ENCODE assay signal across 1 cellular context in the genomic region with DNA sequence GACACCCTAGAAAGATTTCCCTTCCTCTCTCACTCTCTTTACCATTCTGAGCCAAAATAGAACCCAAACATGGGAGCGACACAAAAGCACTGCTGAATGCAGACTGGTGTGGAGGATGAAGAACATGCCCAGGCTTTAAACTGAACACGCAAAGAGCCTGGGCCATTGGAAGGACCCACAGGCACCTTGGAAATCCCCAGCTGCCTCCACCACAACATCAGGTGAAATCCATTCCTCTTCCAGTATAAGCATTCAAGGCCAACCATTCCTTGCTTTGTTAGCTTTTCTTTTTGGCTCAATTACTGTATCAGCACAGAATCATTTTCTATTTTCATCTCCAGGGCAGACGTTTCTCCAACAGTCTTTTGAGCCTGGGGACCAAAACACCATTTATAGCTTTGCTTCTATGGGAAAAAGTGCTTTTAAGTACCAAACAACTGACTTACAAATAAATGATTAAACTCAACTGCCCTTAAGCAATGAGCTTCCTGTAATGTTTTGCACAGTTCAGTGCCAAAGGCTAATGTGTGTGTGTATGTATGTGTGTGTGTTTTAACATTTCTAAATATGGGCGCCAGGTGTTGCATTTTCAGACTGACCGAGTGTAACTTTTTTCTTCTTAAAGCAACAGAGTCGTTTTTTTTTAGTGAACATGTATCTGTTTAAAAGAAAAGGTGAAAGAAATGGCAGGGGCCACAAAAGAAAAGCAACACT.
TF ChIP-seq lines count a peak whose summit lies in the region.

No MANE protein-coding gene starts in this region.

TF ChIP-seq in GM12878, 131 proteins besides CTCF, POLR2A, EP300 and RAD21 (continued from another document):
- TF ChIP-seq, protein P1, sequence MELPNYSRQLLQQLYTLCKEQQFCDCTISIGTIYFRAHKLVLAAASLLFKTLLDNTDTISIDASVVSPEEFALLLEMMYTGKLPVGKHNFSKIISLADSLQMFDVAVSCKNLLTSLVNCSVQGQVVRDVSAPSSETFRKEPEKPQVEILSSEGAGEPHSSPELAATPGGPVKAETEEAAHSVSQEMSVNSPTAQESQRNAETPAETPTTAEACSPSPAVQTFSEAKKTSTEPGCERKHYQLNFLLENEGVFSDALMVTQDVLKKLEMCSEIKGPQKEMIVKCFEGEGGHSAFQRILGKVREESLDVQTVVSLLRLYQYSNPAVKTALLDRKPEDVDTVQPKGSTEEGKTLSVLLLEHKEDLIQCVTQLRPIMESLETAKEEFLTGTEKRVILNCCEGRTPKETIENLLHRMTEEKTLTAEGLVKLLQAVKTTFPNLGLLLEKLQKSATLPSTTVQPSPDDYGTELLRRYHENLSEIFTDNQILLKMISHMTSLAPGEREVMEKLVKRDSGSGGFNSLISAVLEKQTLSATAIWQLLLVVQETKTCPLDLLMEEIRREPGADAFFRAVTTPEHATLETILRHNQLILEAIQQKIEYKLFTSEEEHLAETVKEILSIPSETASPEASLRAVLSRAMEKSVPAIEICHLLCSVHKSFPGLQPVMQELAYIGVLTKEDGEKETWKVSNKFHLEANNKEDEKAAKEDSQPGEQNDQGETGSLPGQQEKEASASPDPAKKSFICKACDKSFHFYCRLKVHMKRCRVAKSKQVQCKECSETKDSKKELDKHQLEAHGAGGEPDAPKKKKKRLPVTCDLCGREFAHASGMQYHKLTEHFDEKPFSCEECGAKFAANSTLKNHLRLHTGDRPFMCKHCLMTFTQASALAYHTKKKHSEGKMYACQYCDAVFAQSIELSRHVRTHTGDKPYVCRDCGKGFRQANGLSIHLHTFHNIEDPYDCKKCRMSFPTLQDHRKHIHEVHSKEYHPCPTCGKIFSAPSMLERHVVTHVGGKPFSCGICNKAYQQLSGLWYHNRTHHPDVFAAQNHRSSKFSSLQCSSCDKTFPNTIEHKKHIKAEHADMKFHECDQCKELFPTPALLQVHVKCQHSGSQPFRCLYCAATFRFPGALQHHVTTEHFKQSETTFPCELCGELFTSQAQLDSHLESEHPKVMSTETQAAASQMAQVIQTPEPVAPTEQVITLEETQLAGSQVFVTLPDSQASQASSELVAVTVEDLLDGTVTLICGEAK (IDR thresholded peaks at IDR 0.05; ENCODE audit: borderline replicate concordance) = no peak
- peak; percentile 90 for TF ChIP-seq IKZF1 (conservative IDR thresholded peaks at IDR 0.05)
- no peak for TF ChIP-seq CBX5 (IDR thresholded peaks at IDR 0.05; ENCODE audit: low read depth)
- TF ChIP-seq SREBF1 (IDR thresholded peaks at IDR 0.05; ENCODE audit: low read length) = no peak
- TF ChIP-seq, protein P2, sequence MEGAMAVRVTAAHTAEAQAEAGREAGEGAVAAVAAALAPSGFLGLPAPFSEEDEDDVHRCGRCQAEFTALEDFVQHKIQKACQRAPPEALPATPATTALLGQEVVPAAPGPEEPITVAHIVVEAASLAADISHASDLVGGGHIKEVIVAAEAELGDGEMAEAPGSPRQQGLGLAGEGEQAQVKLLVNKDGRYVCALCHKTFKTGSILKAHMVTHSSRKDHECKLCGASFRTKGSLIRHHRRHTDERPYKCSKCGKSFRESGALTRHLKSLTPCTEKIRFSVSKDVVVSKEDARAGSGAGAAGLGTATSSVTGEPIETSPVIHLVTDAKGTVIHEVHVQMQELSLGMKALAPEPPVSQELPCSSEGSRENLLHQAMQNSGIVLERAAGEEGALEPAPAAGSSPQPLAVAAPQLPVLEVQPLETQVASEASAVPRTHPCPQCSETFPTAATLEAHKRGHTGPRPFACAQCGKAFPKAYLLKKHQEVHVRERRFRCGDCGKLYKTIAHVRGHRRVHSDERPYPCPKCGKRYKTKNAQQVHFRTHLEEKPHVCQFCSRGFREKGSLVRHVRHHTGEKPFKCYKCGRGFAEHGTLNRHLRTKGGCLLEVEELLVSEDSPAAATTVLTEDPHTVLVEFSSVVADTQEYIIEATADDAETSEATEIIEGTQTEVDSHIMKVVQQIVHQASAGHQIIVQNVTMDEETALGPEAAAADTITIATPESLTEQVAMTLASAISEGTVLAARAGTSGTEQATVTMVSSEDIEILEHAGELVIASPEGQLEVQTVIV (IDR thresholded peaks at IDR 0.05; ENCODE audit: borderline replicate concordance, partially characterized antibody) = no peak
- TF ChIP-seq ZNF384 (IDR thresholded peaks at IDR 0.05; ENCODE audit: borderline replicate concordance, low read depth, low read length) = peak; percentile 99
- TF ChIP-seq ZNF622 (IDR thresholded peaks at IDR 0.05) = no peak
- TF ChIP-seq CHD1 (IDR thresholded peaks at IDR 0.05; ENCODE audit: low read depth, low read length) = no peak; the same call in 1 of the 2 replicates
- TF ChIP-seq, protein P3, sequence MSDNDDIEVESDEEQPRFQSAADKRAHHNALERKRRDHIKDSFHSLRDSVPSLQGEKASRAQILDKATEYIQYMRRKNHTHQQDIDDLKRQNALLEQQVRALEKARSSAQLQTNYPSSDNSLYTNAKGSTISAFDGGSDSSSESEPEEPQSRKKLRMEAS (IDR thresholded peaks at IDR 0.05; ENCODE audit: low read depth, low read length) = peak; percentile 43; the same call in 1 of the 2 replicates
- no peak; the same call in 1 of the 2 replicates for TF ChIP-seq HDAC2 (IDR thresholded peaks at IDR 0.05)
- peak; percentile 47; the same call in 1 of the 2 replicates for TF ChIP-seq SIN3A (IDR thresholded peaks at IDR 0.05; ENCODE audit: low read depth, low read length)
- no peak; the same call in 1 of the 2 replicates for TF ChIP-seq IRF4 (IDR thresholded peaks at IDR 0.05; ENCODE audit: low read depth, low read length)
- TF ChIP-seq, protein P4, sequence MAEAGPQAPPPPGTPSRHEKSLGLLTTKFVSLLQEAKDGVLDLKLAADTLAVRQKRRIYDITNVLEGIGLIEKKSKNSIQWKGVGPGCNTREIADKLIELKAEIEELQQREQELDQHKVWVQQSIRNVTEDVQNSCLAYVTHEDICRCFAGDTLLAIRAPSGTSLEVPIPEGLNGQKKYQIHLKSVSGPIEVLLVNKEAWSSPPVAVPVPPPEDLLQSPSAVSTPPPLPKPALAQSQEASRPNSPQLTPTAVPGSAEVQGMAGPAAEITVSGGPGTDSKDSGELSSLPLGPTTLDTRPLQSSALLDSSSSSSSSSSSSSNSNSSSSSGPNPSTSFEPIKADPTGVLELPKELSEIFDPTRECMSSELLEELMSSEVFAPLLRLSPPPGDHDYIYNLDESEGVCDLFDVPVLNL (IDR thresholded peaks at IDR 0.05; ENCODE audit: low read depth, low read length) = peak; percentile 57; the same call in 1 of the 2 replicates
- TF ChIP-seq, protein P5, sequence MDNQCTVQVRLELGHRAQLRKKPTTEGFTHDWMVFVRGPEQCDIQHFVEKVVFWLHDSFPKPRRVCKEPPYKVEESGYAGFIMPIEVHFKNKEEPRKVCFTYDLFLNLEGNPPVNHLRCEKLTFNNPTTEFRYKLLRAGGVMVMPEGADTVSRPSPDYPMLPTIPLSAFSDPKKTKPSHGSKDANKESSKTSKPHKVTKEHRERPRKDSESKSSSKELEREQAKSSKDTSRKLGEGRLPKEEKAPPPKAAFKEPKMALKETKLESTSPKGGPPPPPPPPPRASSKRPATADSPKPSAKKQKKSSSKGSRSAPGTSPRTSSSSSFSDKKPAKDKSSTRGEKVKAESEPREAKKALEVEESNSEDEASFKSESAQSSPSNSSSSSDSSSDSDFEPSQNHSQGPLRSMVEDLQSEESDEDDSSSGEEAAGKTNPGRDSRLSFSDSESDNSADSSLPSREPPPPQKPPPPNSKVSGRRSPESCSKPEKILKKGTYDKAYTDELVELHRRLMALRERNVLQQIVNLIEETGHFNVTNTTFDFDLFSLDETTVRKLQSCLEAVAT (IDR thresholded peaks at IDR 0.05) = no peak
- TF ChIP-seq KLF5 (IDR thresholded peaks at IDR 0.05; ENCODE audit: partially characterized antibody) = no peak
- no peak for TF ChIP-seq MYC (IDR thresholded peaks at IDR 0.05; ENCODE audit: insufficient read depth, insufficient read length, insufficient replicate concordance, low read length, severe bottlenecking)
- TF ChIP-seq HDGF (IDR thresholded peaks at IDR 0.05) = 0 out of 2 replicates have a peak, but pooled peaks have one; percentile 16
- no peak for TF ChIP-seq SREBF2 (IDR thresholded peaks at IDR 0.05; ENCODE audit: low read length)
- peak; percentile 72; the same call in 1 of the 2 replicates for TF ChIP-seq MXI1 (IDR thresholded peaks at IDR 0.05; ENCODE audit: low read depth, low read length)
- 0 out of 2 replicates have a peak, but pooled peaks have one; percentile 13 for TF ChIP-seq RAD51 (IDR thresholded peaks at IDR 0.05)
- TF ChIP-seq, protein P6, sequence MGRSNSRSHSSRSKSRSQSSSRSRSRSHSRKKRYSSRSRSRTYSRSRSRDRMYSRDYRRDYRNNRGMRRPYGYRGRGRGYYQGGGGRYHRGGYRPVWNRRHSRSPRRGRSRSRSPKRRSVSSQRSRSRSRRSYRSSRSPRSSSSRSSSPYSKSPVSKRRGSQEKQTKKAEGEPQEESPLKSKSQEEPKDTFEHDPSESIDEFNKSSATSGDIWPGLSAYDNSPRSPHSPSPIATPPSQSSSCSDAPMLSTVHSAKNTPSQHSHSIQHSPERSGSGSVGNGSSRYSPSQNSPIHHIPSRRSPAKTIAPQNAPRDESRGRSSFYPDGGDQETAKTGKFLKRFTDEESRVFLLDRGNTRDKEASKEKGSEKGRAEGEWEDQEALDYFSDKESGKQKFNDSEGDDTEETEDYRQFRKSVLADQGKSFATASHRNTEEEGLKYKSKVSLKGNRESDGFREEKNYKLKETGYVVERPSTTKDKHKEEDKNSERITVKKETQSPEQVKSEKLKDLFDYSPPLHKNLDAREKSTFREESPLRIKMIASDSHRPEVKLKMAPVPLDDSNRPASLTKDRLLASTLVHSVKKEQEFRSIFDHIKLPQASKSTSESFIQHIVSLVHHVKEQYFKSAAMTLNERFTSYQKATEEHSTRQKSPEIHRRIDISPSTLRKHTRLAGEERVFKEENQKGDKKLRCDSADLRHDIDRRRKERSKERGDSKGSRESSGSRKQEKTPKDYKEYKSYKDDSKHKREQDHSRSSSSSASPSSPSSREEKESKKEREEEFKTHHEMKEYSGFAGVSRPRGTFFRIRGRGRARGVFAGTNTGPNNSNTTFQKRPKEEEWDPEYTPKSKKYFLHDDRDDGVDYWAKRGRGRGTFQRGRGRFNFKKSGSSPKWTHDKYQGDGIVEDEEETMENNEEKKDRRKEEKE (IDR thresholded peaks at IDR 0.05) = no peak
- no peak for TF ChIP-seq EZH2 (IDR thresholded peaks at IDR 0.05; ENCODE audit: borderline replicate concordance, control insufficient read depth, low read depth, low read length)
- no peak for TF ChIP-seq WRNIP1 (IDR thresholded peaks at IDR 0.05; ENCODE audit: borderline replicate concordance, low read depth, low read length)
